ENCODE assay signal across 11 cellular contexts in the genomic region with DNA sequence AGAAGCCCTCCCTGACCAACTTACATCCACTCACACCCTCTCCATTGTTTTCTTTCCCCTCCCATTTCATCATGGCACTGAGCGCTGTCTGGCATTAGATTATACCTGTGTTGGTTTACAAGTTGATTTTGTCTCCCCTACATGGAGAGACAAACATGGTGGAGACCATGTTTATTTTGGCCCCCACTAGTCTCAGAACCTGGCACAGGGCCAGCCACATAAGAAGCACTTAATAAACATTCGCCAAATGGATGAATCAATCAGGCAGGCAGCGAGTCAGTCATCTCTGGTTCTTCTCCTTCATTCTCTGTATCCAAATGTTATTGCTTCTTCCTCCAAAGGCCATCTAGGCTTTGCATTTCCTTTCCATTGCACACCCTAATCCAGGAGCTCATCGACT.
A peak's percentile ranks its signal among the peaks of the same experiment; 100 is the strongest.
DNase-seq lines count a peak whose midpoint lies in the region; ATAC-seq, FAIRE-seq and TF ChIP-seq lines count a peak whose summit lies in the region.
"Had no signal": no experiment of that assay in that cellular context is flagged by ENCODE, and none has a peak within 500 bp of the region (broad histone marks: within the 10 kb centered on the region; RNA-seq: fewer than 3 reads in every experiment).

No MANE protein-coding gene starts in this region.

- no peak for FAIRE-seq in K562 (lab: Jason Lieb, UNC)
- FAIRE-seq: colon had no signal

- no peak for ATAC-seq in left ventricle myocardium superior
- no peak for ATAC-seq in K562
- no peak for ATAC-seq in GM19351 (IDR thresholded peaks at IDR 0.05; ENCODE audit: unreplicated experiment)
- ATAC-seq in GM18517 (IDR thresholded peaks at IDR 0.05; ENCODE audit: unreplicated experiment) = no peak

- H3K4me2 ChIP-seq in K562 (ENCODE audit: insufficient read depth, low read length) (no peak overlapping the region), mesenchymal stem cell (ENCODE audit: low read length, poor library complexity, severe bottlenecking) (no peak overlapping the region)

- H2AFZ ChIP-seq in K562 (ENCODE audit: low read depth, low read length) = no peak overlapping the region
- H2AFZ ChIP-seq in mesenchymal stem cell (ENCODE audit: low read depth, low read length) = no peak overlapping the region

- H3K79me1 ChIP-seq in mesenchymal stem cell (replicated peaks; ENCODE audit: low read length, poor library complexity, severe bottlenecking) = peaks cover 35% of the 10 kb centered on the region

- no TSS peak for BruUV-seq in K562 (replicated peaks; lab: Mats Ljungman, UMichigan)

- no peak overlapping the region for H2AK5ac ChIP-seq in mesenchymal stem cell (ENCODE audit: low read length, severe bottlenecking)

- H3K36me3 ChIP-seq in left ventricle myocardium inferior (no peaks in the 10 kb centered on the region), K562 (ENCODE audit: control insufficient read depth, insufficient read depth, low read length) (no peaks in the 10 kb centered on the region), mesenchymal stem cell (ENCODE audit: control insufficient read depth in 1 of 2, insufficient read depth in 2 of 2, low read depth in 1 of 2, low read length in 2 of 2) (peaks cover 0 to 63% of the 10 kb centered on the region in 2 experiments)

- H4K91ac ChIP-seq in mesenchymal stem cell (ENCODE audit: low read length) = no peak overlapping the region

- no peak for TF ChIP-seq EP300 in K562 (IDR thresholded peaks at IDR 0.05; ENCODE audit: low read length)

- TF ChIP-seq CTCF in left ventricle myocardium inferior (IDR thresholded peaks at IDR 0.05; ENCODE audit: borderline replicate concordance) (no peak), K562 (IDR thresholded peaks at IDR 0.05 in 2 of 3, conservative IDR thresholded peaks at IDR 0.05 in 1 of 3; ENCODE audit: insufficient read depth in 2 of 3, low read depth in 1 of 3, low read length in 3 of 3) (no peak)

- H3K4me1 ChIP-seq in left ventricle myocardium inferior (peaks cover 72% of the 10 kb centered on the region), K562 (replicated peaks in 1 of 2; ENCODE audit: control insufficient read depth in 2 of 2, insufficient read depth in 2 of 2, low read length in 2 of 2) (peaks cover 0 to 4% of the 10 kb centered on the region in 2 experiments; a peak in 2 of 5 replicates), mesenchymal stem cell (ENCODE audit: control insufficient read depth, insufficient read depth, low read depth, low read length) (peaks cover 18% of the 10 kb centered on the region)

- no peaks in the 10 kb centered on the region for H4K20me1 ChIP-seq in K562 (replicated peaks; ENCODE audit: control insufficient read depth, insufficient read depth, low read length)

- no peak overlapping the region for H2BK12ac ChIP-seq in mesenchymal stem cell (ENCODE audit: low read length in 2 of 2)

- no peak for TF ChIP-seq POLR2A in K562 (conservative IDR thresholded peaks at IDR 0.05)

- H3K9me3 ChIP-seq in left ventricle myocardium inferior (replicated peaks) (no peaks in the 10 kb centered on the region), K562 (replicated peaks; ENCODE audit: control insufficient read depth, insufficient read depth, low read depth, low read length) (no peaks in the 10 kb centered on the region), mesenchymal stem cell (ENCODE audit: control insufficient read depth, low read length) (no peaks in the 10 kb centered on the region)

- CTCF ChIA-PET in K562 (lab: Yijun Ruan, JAX; ENCODE audit: low intra/inter-chr PET ratio) = no interaction called here

- DNase-seq in left ventricle myocardium inferior (no peak), left ventricle myocardium superior (no peak), K562 (ENCODE audit: extremely low read depth in 1 of 4, low spot score in 3 of 4) (no peak), mesenchymal stem cell (no peak)
- no peak for DNase-seq in stimulated activated CD4-positive, alpha-beta T cell treated with anti-CD3 and anti-CD28 coated beads, Interleukin-12 subunit alpha, Interleukin-12 subunit beta, amount 100 ng/mL, for 4 hours
- DNase-seq: mesendoderm; stimulated activated CD4-positive, alpha-beta T cell treated with anti-CD3 and anti-CD28 coated beads, Interleukin-1b, Interleukin-23, amount 100 ng/mL, for 48 hours had no signal

- H3K4me3 ChIP-seq in left ventricle myocardium inferior = no peak overlapping the region
- no peak overlapping the region for H3K4me3 ChIP-seq in K562
- no peak overlapping the region for H3K4me3 ChIP-seq in mesenchymal stem cell (ENCODE audit: insufficient read depth in 1 of 2, low read depth in 1 of 2, low read length in 2 of 2)

- peak overlapping the region; percentile 13 for H4K8ac ChIP-seq in mesenchymal stem cell (ENCODE audit: low read length)

- H3K18ac ChIP-seq in mesenchymal stem cell (ENCODE audit: low read depth in 1 of 2, low read length in 2 of 2) = no peak overlapping the region

- intact Hi-C loops in left ventricle myocardium inferior (cut with micrococcal nuclease) (no loop called here), left ventricle myocardium superior (cut with micrococcal nuclease) (loop anchor here (10.0 kb wide), 1 partner anchor 178 kb away; the partner anchor contains the start of gene DPF3), K562 (cut with micrococcal nuclease) (no loop called here)

- TF ChIP-seq RAD21 in K562 (CRISPR knock-in tag; conservative IDR thresholded peaks at IDR 0.05 in 1 of 2, IDR thresholded peaks at IDR 0.05 in 1 of 2) = no peak

- POLR2A ChIA-PET in K562 (lab: Yijun Ruan, JAX) = no interaction called here

- in situ Hi-C loops in K562 (cut with MboI) = no loop called here

- H2BK120ac ChIP-seq in mesenchymal stem cell (ENCODE audit: low read depth, low read length) = no peak overlapping the region

- H3K14ac ChIP-seq in mesenchymal stem cell (ENCODE audit: low read length in 2 of 2) = no peak overlapping the region

- no peak overlapping the region for H2BK15ac ChIP-seq in mesenchymal stem cell (ENCODE audit: low read depth, poor library complexity, severe bottlenecking)

- H3K4ac ChIP-seq in mesenchymal stem cell (ENCODE audit: low read depth in 1 of 2, low read length in 2 of 2) = no peak overlapping the region

- H3K9ac ChIP-seq in K562 (ENCODE audit: insufficient read depth in 1 of 2, low read depth in 2 of 2, low read length in 2 of 2) (no peak overlapping the region), mesenchymal stem cell (ENCODE audit: low read length) (no peak overlapping the region)

- no peak overlapping the region for H2BK5ac ChIP-seq in mesenchymal stem cell (ENCODE audit: low read depth, low read length, poor library complexity, severe bottlenecking)

- no peaks in the 10 kb centered on the region for H3K27me3 ChIP-seq in left ventricle myocardium inferior (ENCODE audit: low read depth)
- H3K27me3 ChIP-seq in K562 (ENCODE audit: control insufficient read depth in 2 of 2, insufficient read depth in 2 of 2, low read length in 2 of 2) = no peaks in the 10 kb centered on the region
- H3K27me3 ChIP-seq in mesenchymal stem cell (ENCODE audit: control insufficient read depth in 1 of 2, insufficient read depth in 1 of 2, low read length in 2 of 2) = no peaks in the 10 kb centered on the region

- no peak overlapping the region for H3K23ac ChIP-seq in mesenchymal stem cell (ENCODE audit: low read length in 2 of 2)

- H3K9me1 ChIP-seq in K562 (ENCODE audit: control insufficient read depth, insufficient read depth, low read length) = no peaks in the 10 kb centered on the region

- 55% methylated on average over 4 of the region's 4 CpGs for WGBS in K562 (ENCODE audit: insufficient coverage, low coverage, missing lambda C conversion rate)
- WGBS in mesenchymal stem cell = 83% methylated on average over 4 of the region's 4 CpGs

- no peaks in the 10 kb centered on the region for H3K79me2 ChIP-seq in K562 (ENCODE audit: control insufficient read depth, insufficient read depth, low read length)

- H3K27ac ChIP-seq in left ventricle myocardium inferior (replicated peaks) (peak overlapping the region; percentile 90), K562 (ENCODE audit: extremely low read depth, low read depth, low read length) (no peak overlapping the region), mesenchymal stem cell (ENCODE audit: low read length, poor library complexity, severe bottlenecking) (no peak overlapping the region)
- H3K27ac ChIP-seq: epithelial cell of prostate had no signal

TF ChIP-seq in K562, 482 proteins besides CTCF, POLR2A, EP300 and RAD21 (continues in another document):
- peak; percentile 78 for TF ChIP-seq ZFP36 (IDR thresholded peaks at IDR 0.05; ENCODE audit: low read depth, low read length, partially characterized antibody)
- no peak for TF ChIP-seq POLR2G (IDR thresholded peaks at IDR 0.05; ENCODE audit: low read depth, low read length)
- 0 out of 2 replicates have a peak, but pooled peaks have one; percentile 6 for TF ChIP-seq NFIX (CRISPR knock-in tag; IDR thresholded peaks at IDR 0.05; ENCODE audit: low read depth)
- no peak for TF ChIP-seq PHB (CRISPR knock-in tag; IDR thresholded peaks at IDR 0.05)
- no peak for TF ChIP-seq ELF1 (tag; IDR thresholded peaks at IDR 0.05)
- no peak for TF ChIP-seq KAT2B (IDR thresholded peaks at IDR 0.05; ENCODE audit: low read depth, low read length)
- TF ChIP-seq NFIC (IDR thresholded peaks at IDR 0.05) = peak; percentile 84
